In genomic region chr3:174233511-174233910, GRCh38 we compare ENCODE assay signal across 22 cellular contexts.
DNase-seq lines count a peak whose midpoint lies in the region; TF ChIP-seq lines count a peak whose summit lies in the region.
"Had no signal": no experiment of that assay in that cellular context is flagged by ENCODE, and none has a peak within 500 bp of the region (broad histone marks: within the 10 kb centered on the region; RNA-seq: fewer than 3 reads in every experiment).

No MANE protein-coding gene starts in this region.

- H2BK15ac ChIP-seq in H9 (ENCODE audit: low read depth, low read length): no peak overlapping the region

- no peak overlapping the region for H3K4ac ChIP-seq in H9 (ENCODE audit: low read depth, low read length)

- H2BK5ac ChIP-seq in H9 (ENCODE audit: insufficient read length, low read length): no peak overlapping the region

- BruUV-seq in OCI-LY7 (replicated peaks; lab: Mats Ljungman, UMichigan): no TSS peak

- no peak overlapping the region for H2AK5ac ChIP-seq in H9 (ENCODE audit: insufficient read length, low read length)

- H3K27ac ChIP-seq in H9 (ENCODE audit: insufficient read length, low read depth, low read length) (peak overlapping the region; percentile 100), HUES64 (ENCODE audit: low read depth, low read length) (peak overlapping the region; percentile 99; the same call in 1 of the 2 replicates), iPS-18a (ENCODE audit: low read length) (peak overlapping the region; percentile 40), endodermal cell (ENCODE audit: low read depth, low read length) (no peak overlapping the region), OCI-LY7 (ENCODE audit: low read depth, low read length, poor library complexity, severe bottlenecking) (no peak overlapping the region)
- H3K27ac ChIP-seq: A549; BLaER1 treated with 17β-estradiol and CSF1 and Interleukin-3, amounts not matched to agents 10 nM and 100 nM; GM23248 had no signal

- H3K23me2 ChIP-seq in H9 (ENCODE audit: insufficient read length, low read depth, low read length, poor library complexity, severe bottlenecking): no peaks in the 10 kb centered on the region

- no peaks in the 10 kb centered on the region for H3K9me3 ChIP-seq in H9 (ENCODE audit: control insufficient read depth, low read depth, low read length)
- H3K9me3 ChIP-seq in HUES64 (ENCODE audit: insufficient read depth, low read depth, low read length): peaks cover 5% of the 10 kb centered on the region
- H3K9me3 ChIP-seq in iPS-18a (ENCODE audit: control insufficient read depth, low read depth, low read length): peaks cover 8% of the 10 kb centered on the region
- H3K9me3 ChIP-seq in endodermal cell (ENCODE audit: control insufficient read depth, low read length): peaks cover 8% of the 10 kb centered on the region
- H3K9me3 ChIP-seq in OCI-LY7 (ENCODE audit: low read length): no peaks in the 10 kb centered on the region
- H3K9me3 ChIP-seq: A549; BE2C; BLaER1 treated with 17β-estradiol and CSF1 and Interleukin-3, amounts not matched to agents 10 nM and 100 nM had no signal

- H3K18ac ChIP-seq in H9 (ENCODE audit: insufficient read length, low read depth, low read length): no peak overlapping the region

- H3K4me2 ChIP-seq in H9 (ENCODE audit: insufficient read depth, insufficient read length, low read length) (no peak overlapping the region), OCI-LY7 (ENCODE audit: low read length) (no peak overlapping the region)
- H3K4me2 ChIP-seq: A549; BLaER1 treated with 17β-estradiol and CSF1 and Interleukin-3, amounts not matched to agents 10 nM and 100 nM had no signal

- intact Hi-C loops in OCI-LY7 (cut with micrococcal nuclease; ENCODE audit: unreplicated experiment): no loop called here

- H2BK12ac ChIP-seq in H9 (ENCODE audit: insufficient read length, low read depth, low read length): no peak overlapping the region

- H3T11ph ChIP-seq in H9 (ENCODE audit: low read length): no peak overlapping the region

- H3K4me3 ChIP-seq in HUES64 (ENCODE audit: low read length): no peak overlapping the region
- no peak overlapping the region for H3K4me3 ChIP-seq in iPS-18a (ENCODE audit: low read length)
- no peak overlapping the region for H3K4me3 ChIP-seq in endodermal cell (ENCODE audit: low read length)
- H3K4me3 ChIP-seq in OCI-LY7 (ENCODE audit: low read depth, low read length, poor library complexity, severe bottlenecking): no peak overlapping the region
- H3K4me3 ChIP-seq: A549; BLaER1 treated with 17β-estradiol and CSF1 and Interleukin-3, amounts not matched to agents 10 nM and 100 nM; GM12878; GM23248 had no signal

- peaks cover 12% of the 10 kb centered on the region for H3K4me1 ChIP-seq in H9 (ENCODE audit: insufficient read depth, low read length)
- H3K4me1 ChIP-seq in HUES64 (ENCODE audit: insufficient read depth, low read length): peaks cover 36% of the 10 kb centered on the region
- H3K4me1 ChIP-seq in iPS-18a (ENCODE audit: control insufficient read depth, low read depth, low read length): peaks cover 39% of the 10 kb centered on the region
- H3K4me1 ChIP-seq in endodermal cell (ENCODE audit: control insufficient read depth, insufficient read depth, low read length): peaks cover 5% of the 10 kb centered on the region
- H3K4me1 ChIP-seq in OCI-LY7 (ENCODE audit: insufficient read depth, low read length, poor library complexity, severe bottlenecking): no peaks in the 10 kb centered on the region
- H3K4me1 ChIP-seq: A549, BE2C had no signal

- H3K9ac ChIP-seq in H9 (ENCODE audit: extremely low read depth, insufficient read length, low read length): no peak overlapping the region
- no peak overlapping the region for H3K9ac ChIP-seq in HUES64 (ENCODE audit: low read depth, low read length)
- no peak overlapping the region for H3K9ac ChIP-seq in iPS-18a (ENCODE audit: low read length)
- H3K9ac ChIP-seq in endodermal cell (ENCODE audit: extremely low read depth, low read length, poor library complexity, severe bottlenecking): no peak overlapping the region
- H3K9ac ChIP-seq: BLaER1 treated with 17β-estradiol and CSF1 and Interleukin-3, amounts not matched to agents 10 nM and 100 nM; GM23248 had no signal

- DNase-seq in H9: no peak
- no peak for DNase-seq in endodermal cell
- DNase-seq in OCI-LY7 (ENCODE audit: low spot score): no peak
- no peak for DNase-seq in NCI-H2171 treated with DMSO at 0.1 percent for 48 hours (lab: John Stamatoyannopoulos, UW)
- DNase-seq: 8988T; ACHN; AML-193; BE2C; CD4-positive, alpha-beta T cell; CD8-positive, alpha-beta memory T cell; DMS 273 treated with DMSO at 0.1 percent for 48 hours; DMS79; EL; GDM1; GM23248; HCEC 1CT had no signal

- H3K4me1 Mint-ChIP-seq in H9 (peaks cover 48 to 51% of the 10 kb centered on the region in 2 experiments), endodermal cell (peaks cover 26% of the 10 kb centered on the region)
- H3K4me1 Mint-ChIP-seq: CD14-positive monocyte; CD8-positive, alpha-beta memory T cell had no signal

- no CpG with 5 or more reads among the region's 2 CpGs for WGBS in H9 (ENCODE audit: extremely low coverage, insufficient read length, low lambda C conversion rate)
- WGBS in HUES64: 95% methylated on average over 1 of the region's 2 CpGs
- WGBS in endodermal cell (ENCODE audit: insufficient coverage in 1 of 2, insufficient read length in 1 of 2), 2 experiments: 100% methylated on average over 1 of the region's 2 CpGs; no CpG with 5 or more reads in 1 of the 2 experiments

- H3K79me2 ChIP-seq in H9 (ENCODE audit: insufficient read depth, low read length) (no peaks in the 10 kb centered on the region), OCI-LY7 (ENCODE audit: insufficient read depth, low read depth, low read length) (no peaks in the 10 kb centered on the region)

- no peak overlapping the region for H2BK120ac ChIP-seq in H9 (ENCODE audit: low read depth, low read length, poor library complexity, severe bottlenecking)

- H4K20me1 ChIP-seq in H9 (ENCODE audit: control insufficient read depth, insufficient read depth, insufficient read length) (no peaks in the 10 kb centered on the region), OCI-LY7 (ENCODE audit: insufficient read depth, low read length) (no peaks in the 10 kb centered on the region)
- H4K20me1 ChIP-seq: BLaER1 treated with 17β-estradiol and CSF1 and Interleukin-3, amounts not matched to agents 10 nM and 100 nM had no signal

- no peak overlapping the region for H3K14ac ChIP-seq in H9 (ENCODE audit: insufficient read depth, low read length)

- POLR2A ChIA-PET in OCI-LY7 (lab: Charles Lee): no interaction called here

- no peak overlapping the region for H3K23ac ChIP-seq in H9 (ENCODE audit: insufficient read length, low read depth, low read length)

- H3K9me3 Mint-ChIP-seq in H9 (peaks cover 3 to 18% of the 10 kb centered on the region in 2 experiments; a peak in 4 of 5 replicates), endodermal cell (peaks cover 10% of the 10 kb centered on the region)

- H3K27me3 ChIP-seq in H9 (ENCODE audit: insufficient read depth, low read length) (no peaks in the 10 kb centered on the region), HUES64 (ENCODE audit: insufficient read depth, low read length) (no peaks in the 10 kb centered on the region), iPS-18a (ENCODE audit: control insufficient read depth, insufficient read depth, low read length) (no peaks in the 10 kb centered on the region), endodermal cell (ENCODE audit: control insufficient read depth, insufficient read depth, low read length, poor library complexity, severe bottlenecking) (no peaks in the 10 kb centered on the region)
- H3K27me3 ChIP-seq: BE2C; BLaER1 treated with 17β-estradiol and CSF1 and Interleukin-3, amounts not matched to agents 10 nM and 100 nM had no signal

- no peak overlapping the region for H2BK20ac ChIP-seq in H9 (ENCODE audit: low read depth, low read length, poor library complexity, severe bottlenecking)

- no peak overlapping the region for H4K91ac ChIP-seq in H9 (ENCODE audit: insufficient read length, low read depth, low read length)

- H3K36me3 Mint-ChIP-seq in H9 (ENCODE audit: insufficient read depth in 1 of 3, low read depth in 3 of 3) (peaks cover 11 to 42% (median 17%) of the 10 kb centered on the region in 3 experiments), endodermal cell (ENCODE audit: low read depth) (peaks cover 9% of the 10 kb centered on the region)
- H3K36me3 Mint-ChIP-seq: CD14-positive monocyte; CD8-positive, alpha-beta memory T cell had no signal

- CTCF ChIA-PET in OCI-LY7 (lab: Charles Lee; ENCODE audit: unreplicated experiment): no interaction called here

- H3K36me3 ChIP-seq in HUES64 (ENCODE audit: insufficient read depth, low read length) (0 out of 2 replicates have a peak, but pooled peaks cover 5% of the 10 kb centered on the region), iPS-18a (ENCODE audit: control insufficient read depth, low read depth, low read length) (no peaks in the 10 kb centered on the region), endodermal cell (ENCODE audit: control insufficient read depth, insufficient read depth, low read length) (no peaks in the 10 kb centered on the region), OCI-LY7 (ENCODE audit: insufficient read depth, low read length) (no peaks in the 10 kb centered on the region)
- H3K36me3 ChIP-seq: BE2C; BLaER1 treated with 17β-estradiol and CSF1 and Interleukin-3, amounts not matched to agents 10 nM and 100 nM had no signal

- H3K4me3 Mint-ChIP-seq in H9 (no peak overlapping the region), endodermal cell (no peak overlapping the region)
- H3K4me3 Mint-ChIP-seq: CD14-positive monocyte; CD4-positive, alpha-beta T cell; CD8-positive, alpha-beta memory T cell had no signal

- H3K27me3 Mint-ChIP-seq in H9 (ENCODE audit: low read depth) (no peaks in the 10 kb centered on the region), endodermal cell (ENCODE audit: insufficient read depth) (no peaks in the 10 kb centered on the region)
- H3K27me3 Mint-ChIP-seq: CD4-positive, alpha-beta T cell; CD8-positive, alpha-beta memory T cell had no signal

- peak overlapping the region in 2 of 3 experiments; percentile 91 to 99; a peak in 3 of 7 replicates for H3K27ac Mint-ChIP-seq in H9
- no peak overlapping the region for H3K27ac Mint-ChIP-seq in endodermal cell
- H3K27ac Mint-ChIP-seq: CD14-positive monocyte; CD4-positive, alpha-beta T cell; CD8-positive, alpha-beta memory T cell had no signal

- H4K8ac ChIP-seq in H9 (replicated peaks; ENCODE audit: insufficient read length, low read depth, low read length): no peak overlapping the region

- TF ChIP-seq CTCF in H9 (conservative IDR thresholded peaks at IDR 0.05) (no peak), endodermal cell (conservative IDR thresholded peaks at IDR 0.05) (no peak), OCI-LY7 (conservative IDR thresholded peaks at IDR 0.05; ENCODE audit: low read length) (no peak)

- no peak overlapping the region for H4K5ac ChIP-seq in H9 (ENCODE audit: insufficient read length, low read depth, low read length)

- H3K79me1 ChIP-seq in H9 (ENCODE audit: insufficient read depth, low read depth, low read length, poor library complexity, severe bottlenecking): no peaks in the 10 kb centered on the region

- H2AFZ ChIP-seq in H9 (ENCODE audit: low read length) (no peak overlapping the region), OCI-LY7 (ENCODE audit: low read length) (no peak overlapping the region)
- H2AFZ ChIP-seq: GM23248 had no signal

- no peak overlapping the region for H3K56ac ChIP-seq in H9 (ENCODE audit: insufficient read length, low read depth, low read length)

- no peaks in the 10 kb centered on the region for H3K9me2 ChIP-seq in OCI-LY7 (ENCODE audit: insufficient read depth, low read length)

Comparison
In these comparisons a context has a peak if more than half of its experiments do, and no peak if none do; other contexts are left out.
1. H3K27ac ChIP-seq: peak in H9 (single experiment), HUES64 (single experiment) and iPS-18a (single experiment); none in endodermal cell (single experiment) and OCI-LY7 (single experiment).